Comparison of ENCODE assay signal across 12 cellular contexts in the genomic region with DNA sequence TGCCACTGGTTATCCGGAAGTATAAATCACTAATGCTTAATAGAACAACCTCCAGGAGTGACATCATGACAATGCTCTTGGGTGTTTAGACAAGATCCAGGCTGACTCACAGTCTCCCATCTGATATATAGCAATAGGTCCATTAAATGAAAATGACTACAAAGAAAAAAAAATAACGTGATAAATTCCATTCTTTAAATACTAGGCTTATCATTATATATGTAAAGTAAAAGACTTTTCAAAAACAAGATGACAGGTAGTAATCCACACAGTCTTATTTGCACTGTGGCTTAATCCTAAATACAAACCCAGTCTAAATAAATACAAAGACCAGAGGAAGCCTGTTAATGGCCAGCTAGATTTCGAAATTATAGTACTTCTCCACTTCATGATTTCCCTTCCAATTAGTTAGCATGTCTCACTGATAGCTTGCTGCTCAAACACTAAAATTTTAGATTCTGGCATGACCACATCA.
DNase-seq lines count a peak whose midpoint lies in the region; FAIRE-seq lines count a peak whose summit lies in the region.
"Had no signal": no experiment of that assay in that cellular context is flagged by ENCODE, and none has a peak within 500 bp of the region (broad histone marks: within the 10 kb centered on the region; RNA-seq: fewer than 3 reads in every experiment).

No MANE protein-coding gene starts in this region.

- no peaks in the 10 kb centered on the region for H3K4me1 Mint-ChIP-seq in activated CD4-positive, alpha-beta T cell treated with anti-CD3 and anti-CD28 coated beads, Interleukin-2, amount 10 ng/mL, durations not matched to agents 7 days and 5 days
- H3K4me1 Mint-ChIP-seq: activated CD4-positive, alpha-beta memory T cell treated with anti-CD3 and anti-CD28 coated beads, Interleukin-2, amount 10 ng/mL, durations not matched to agents 7 days and 5 days; neural progenitor cell had no signal

- in situ Hi-C loops in KBM-7 (cut with MboI; ENCODE audit: low pct_unique_long_range_greater_than_20kb, low sequenced_read_pairs): no loop called here

- no peak overlapping the region for H3K4me3 Mint-ChIP-seq in activated CD4-positive, alpha-beta T cell treated with anti-CD3 and anti-CD28 coated beads, Interleukin-2, amount 10 ng/mL, durations not matched to agents 7 days and 5 days
- H3K4me3 Mint-ChIP-seq: activated CD4-positive, alpha-beta memory T cell treated with anti-CD3 and anti-CD28 coated beads, Interleukin-2, amount 10 ng/mL, durations not matched to agents 7 days and 5 days; brain; neural progenitor cell had no signal

- no peaks in the 10 kb centered on the region for H3K27me3 Mint-ChIP-seq in activated CD4-positive, alpha-beta T cell treated with anti-CD3 and anti-CD28 coated beads, Interleukin-2, amount 10 ng/mL, durations not matched to agents 7 days and 5 days
- H3K27me3 Mint-ChIP-seq: activated CD4-positive, alpha-beta memory T cell treated with anti-CD3 and anti-CD28 coated beads, Interleukin-2, amount 10 ng/mL, durations not matched to agents 7 days and 5 days; brain had no signal

- peak overlapping the region; percentile 2 for H3K27ac ChIP-seq in epithelial cell of prostate
- H3K27ac ChIP-seq: BLaER1 treated with 17β-estradiol and CSF1 and Interleukin-3, amounts not matched to agents 10 nM and 100 nM; neural progenitor cell had no signal

- POLR2A ChIA-PET in activated CD4-positive, alpha-beta T cell treated with anti-CD3 and anti-CD28 coated beads, Interleukin-2, amount 10 ng/mL, durations not matched to agents 7 days and 5 days (lab: Charles Lee): no interaction called here

- H3K9me3 Mint-ChIP-seq in activated CD4-positive, alpha-beta T cell treated with anti-CD3 and anti-CD28 coated beads, Interleukin-2, amount 10 ng/mL, durations not matched to agents 7 days and 5 days: no peaks in the 10 kb centered on the region
- H3K9me3 Mint-ChIP-seq: activated CD4-positive, alpha-beta memory T cell treated with anti-CD3 and anti-CD28 coated beads, Interleukin-2, amount 10 ng/mL, durations not matched to agents 7 days and 5 days; neural progenitor cell had no signal

- H3K27ac Mint-ChIP-seq in activated CD4-positive, alpha-beta T cell treated with anti-CD3 and anti-CD28 coated beads, Interleukin-2, amount 10 ng/mL, durations not matched to agents 7 days and 5 days: no peak overlapping the region
- H3K27ac Mint-ChIP-seq: activated CD4-positive, alpha-beta memory T cell treated with anti-CD3 and anti-CD28 coated beads, Interleukin-2, amount 10 ng/mL, durations not matched to agents 7 days and 5 days; neural progenitor cell had no signal

- DNase-seq in SKM-1 treated with dmso at 0.1 percent for 144 hours (lab: John Stamatoyannopoulos, UW; ENCODE audit: unreplicated experiment): peak; percentile 8
- DNase-seq in SKM-1 (lab: John Stamatoyannopoulos, UW; ENCODE audit: unreplicated experiment): no peak
- peak; percentile 93 for DNase-seq in NCI-H69 (lab: John Stamatoyannopoulos, UW)
- peak; percentile 72 for DNase-seq in epithelial cell of prostate (ENCODE audit: low read depth, low spot score)
- peak; percentile 17 for DNase-seq in urothelium cell line (ENCODE audit: low spot score)
- DNase-seq in KBM-7: no peak
- DNase-seq in activated CD4-positive, alpha-beta T cell treated with anti-CD3 and anti-CD28 coated beads, Interleukin-2, amount 10 ng/mL, durations not matched to agents 7 days and 5 days: no peak
- DNase-seq in activated CD8-positive, alpha-beta memory T cell treated with anti-CD3 and anti-CD28 coated beads, Interleukin-2, amount 50 U/mL, for 4 hours: no peak
- DNase-seq: activated CD4-positive, alpha-beta memory T cell treated with anti-CD3 and anti-CD28 coated beads, Interleukin-2, amount 10 ng/mL, durations not matched to agents 7 days and 5 days had no signal

- no peak for FAIRE-seq in urothelium cell line (lab: Jason Lieb, UNC)

- CTCF ChIA-PET in activated CD4-positive, alpha-beta T cell treated with anti-CD3 and anti-CD28 coated beads, Interleukin-2, amount 10 ng/mL, durations not matched to agents 7 days and 5 days (lab: Charles Lee): no interaction called here

- H3K36me3 Mint-ChIP-seq in activated CD4-positive, alpha-beta T cell treated with anti-CD3 and anti-CD28 coated beads, Interleukin-2, amount 10 ng/mL, durations not matched to agents 7 days and 5 days (ENCODE audit: low read depth): no peaks in the 10 kb centered on the region
- H3K36me3 Mint-ChIP-seq: neural progenitor cell had no signal

Comparison
In these comparisons a context has a peak if more than half of its experiments do, and no peak if none do; other contexts are left out.
1. DNase-seq: peak in SKM-1 treated with dmso at 0.1 percent for 144 hours (single experiment), NCI-H69 (single experiment), epithelial cell of prostate (single experiment) and urothelium cell line (single experiment); none in SKM-1 (single experiment), KBM-7 (single experiment), activated CD4-positive, alpha-beta T cell treated with anti-CD3 and anti-CD28 coated beads, Interleukin-2, amount 10 ng/mL, durations not matched to agents 7 days and 5 days (single experiment) and activated CD8-positive, alpha-beta memory T cell treated with anti-CD3 and anti-CD28 coated beads, Interleukin-2, amount 50 U/mL, for 4 hours (single experiment).